In the genomic region with DNA sequence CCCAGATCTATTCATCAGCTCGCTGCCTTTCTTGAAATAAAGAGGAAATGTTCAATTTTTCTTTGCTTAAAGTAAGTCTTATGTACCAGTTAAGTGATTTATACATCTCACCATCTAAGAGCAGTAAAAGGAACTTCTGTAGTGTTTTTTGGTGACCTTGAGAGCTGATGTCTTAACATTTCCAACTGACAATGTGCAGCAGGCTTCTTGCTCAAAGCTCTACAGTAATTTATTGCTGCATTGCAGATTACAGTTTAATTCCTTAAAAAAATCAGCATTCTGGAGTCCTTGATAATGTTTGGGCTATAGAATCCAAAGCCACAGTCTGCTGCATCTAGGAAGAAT, we compare ENCODE assay signal across 21 cellular contexts.
DNase-seq lines count a peak whose midpoint lies in the region; ATAC-seq and TF ChIP-seq lines count a peak whose summit lies in the region.
"Had no signal": no experiment of that assay in that cellular context is flagged by ENCODE, and none has a peak within 500 bp of the region (broad histone marks: within the 10 kb centered on the region; RNA-seq: fewer than 3 reads in every experiment).

No MANE protein-coding gene starts in this region.

- no peak for ATAC-seq in GM21447 (IDR thresholded peaks at IDR 0.05; ENCODE audit: unreplicated experiment)
- no peak for ATAC-seq in GM21528 (IDR thresholded peaks at IDR 0.05; ENCODE audit: low FRiP score, unreplicated experiment)
- ATAC-seq: HCT116, Panc1, Right ventricle myocardium inferior, SK-N-SH treated with all-trans-retinoic acid at 6 μM for 48 hours had no signal

- no peaks in the 10 kb centered on the region for H3K79me2 ChIP-seq in osteoblast (ENCODE audit: insufficient read depth, low read length)

- no peaks in the 10 kb centered on the region for H3K36me3 ChIP-seq in osteoblast (ENCODE audit: insufficient read depth, low read length)
- no peaks in the 10 kb centered on the region for H3K36me3 ChIP-seq in Caco-2 (ENCODE audit: control insufficient read depth, insufficient read depth, low read length)
- H3K36me3 ChIP-seq: BLaER1 treated with 17β-estradiol and CSF1 and Interleukin-3, amounts not matched to agents 10 nM and 100 nM had no signal

- H3K27me3 ChIP-seq in dorsolateral prefrontal cortex = no peaks in the 10 kb centered on the region
- no peaks in the 10 kb centered on the region for H3K27me3 ChIP-seq in osteoblast (ENCODE audit: insufficient read depth, low read length)
- H3K27me3 ChIP-seq in Caco-2 (replicated peaks; ENCODE audit: control insufficient read depth, insufficient read depth, low read length) = no peaks in the 10 kb centered on the region
- H3K27me3 ChIP-seq: BLaER1 treated with 17β-estradiol and CSF1 and Interleukin-3, amounts not matched to agents 10 nM and 100 nM had no signal

- H3K4me3 Mint-ChIP-seq in Caco-2 (ENCODE audit: unreplicated experiment) = no peak overlapping the region

- BruUV-seq in Caco-2 (replicated peaks; lab: Mats Ljungman, UMichigan) = no TSS peak

- DNase-seq in NOMO-1 (lab: John Stamatoyannopoulos, UW; ENCODE audit: unreplicated experiment in 2 of 2) (peak; percentile 9 to 59), NOMO-1 treated with dmso at 0.1 percent for 144 hours (lab: John Stamatoyannopoulos, UW; ENCODE audit: unreplicated experiment) (no peak), dorsolateral prefrontal cortex (no peak), osteoblast (ENCODE audit: insufficient read length, low spot score, missing footprints) (no peak), LoVo (ENCODE audit: low spot score) (no peak), Caco-2 (no peak)
- DNase-seq: 8988T, DMS153, EL, GM23248, MV-4-11, NCI-H2107, NCI-H226, NCI-H526 had no signal

- POLR2A ChIA-PET in Caco-2 (lab: Charles Lee) = no interaction called here

- H3K27me3 Mint-ChIP-seq in Caco-2 (ENCODE audit: insufficient read depth, unreplicated experiment) = no peaks in the 10 kb centered on the region

- CTCF ChIA-PET in Caco-2 (lab: Charles Lee) = interaction anchor here (0.6 kb wide), 1 partner anchor 185 kb away, joined by 4 read pairs; no protein-coding TSS in a partner anchor

- intact Hi-C loops in dorsolateral prefrontal cortex (cut with DNase I) = loop anchor here in 1 of 2 donors (2.0 to 10.0 kb wide), 2 partner anchors 60 to 82 kb away; no protein-coding TSS in a partner anchor
- intact Hi-C loops in Caco-2 (cut with micrococcal nuclease; ENCODE audit: unreplicated experiment) = no loop called here

- no peak overlapping the region for H3K27ac Mint-ChIP-seq in Caco-2 (ENCODE audit: unreplicated experiment)

- no peaks in the 10 kb centered on the region for H3K9me3 Mint-ChIP-seq in Caco-2 (ENCODE audit: unreplicated experiment)

- H2AFZ ChIP-seq in osteoblast (ENCODE audit: low read length) = peak overlapping the region; percentile 26
- H2AFZ ChIP-seq: GM23248 had no signal

- TF ChIP-seq CTCF in dorsolateral prefrontal cortex (IDR thresholded peaks at IDR 0.05 in 54 of 56, conservative IDR thresholded peaks at IDR 0.05 in 2 of 56; ENCODE audit: low read depth in 1 of 56, partially characterized antibody in 56 of 56) (no peak), osteoblast (IDR thresholded peaks at IDR 0.05; ENCODE audit: extremely low read depth, low read depth, low read length) (no peak), Caco-2 (IDR thresholded peaks at IDR 0.05; ENCODE audit: insufficient read depth in 1 of 2, low read depth in 1 of 2, low read length in 1 of 2, severe bottlenecking in 1 of 2, unreplicated experiment in 1 of 2) (no peak)

- H3K4me3 ChIP-seq in dorsolateral prefrontal cortex (peak overlapping the region in 5 of 59 donors; percentile 1 to 43 (median 7)), osteoblast (ENCODE audit: insufficient read depth, low read length) (no peak overlapping the region), Caco-2 (ENCODE audit: low read depth, low read length) (no peak overlapping the region)
- H3K4me3 ChIP-seq: BLaER1 treated with 17β-estradiol and CSF1 and Interleukin-3, amounts not matched to agents 10 nM and 100 nM; GM23248 had no signal

- no peaks in the 10 kb centered on the region for H4K20me1 ChIP-seq in osteoblast (ENCODE audit: insufficient read depth, low read length)
- H4K20me1 ChIP-seq: BLaER1 treated with 17β-estradiol and CSF1 and Interleukin-3, amounts not matched to agents 10 nM and 100 nM had no signal

- no peaks in the 10 kb centered on the region for H3K36me3 Mint-ChIP-seq in Caco-2 (ENCODE audit: insufficient read depth, unreplicated experiment)

- H3K9me3 ChIP-seq in osteoblast (ENCODE audit: low read depth, low read length) (no peaks in the 10 kb centered on the region), Caco-2 (no peaks in the 10 kb centered on the region)
- H3K9me3 ChIP-seq: BLaER1 treated with 17β-estradiol and CSF1 and Interleukin-3, amounts not matched to agents 10 nM and 100 nM had no signal

- H3K4me1 Mint-ChIP-seq in Caco-2 (ENCODE audit: low read depth, unreplicated experiment) = peaks cover 2% of the 10 kb centered on the region

- H3K27ac ChIP-seq in dorsolateral prefrontal cortex (peak overlapping the region; percentile 63 to 99 (median 95)), osteoblast (ENCODE audit: low read depth, low read length) (no peak overlapping the region)
- H3K27ac ChIP-seq: BLaER1 treated with 17β-estradiol and CSF1 and Interleukin-3, amounts not matched to agents 10 nM and 100 nM; GM23248 had no signal

- H3K4me2 ChIP-seq in osteoblast (ENCODE audit: insufficient read depth, low read length) = no peak overlapping the region
- H3K4me2 ChIP-seq: BLaER1 treated with 17β-estradiol and CSF1 and Interleukin-3, amounts not matched to agents 10 nM and 100 nM had no signal

- H3K4me1 ChIP-seq in osteoblast (ENCODE audit: insufficient read depth, low read length) (no peaks in the 10 kb centered on the region), Caco-2 (no peaks in the 10 kb centered on the region)

Comparison
In these comparisons a context has a peak if more than half of its experiments do, and no peak if none do; other contexts are left out.
1. DNase-seq: peak in NOMO-1 (2 of 2); none in NOMO-1 treated with dmso at 0.1 percent for 144 hours (single experiment), dorsolateral prefrontal cortex (0 of 10), osteoblast (single experiment), LoVo (single experiment) and Caco-2 (0 of 2).